12 cellular contexts compared by ENCODE assay signal in genomic region chr9:19492775-19493173, GRCh38.
DNase-seq lines count a peak whose midpoint lies in the region; ATAC-seq and TF ChIP-seq lines count a peak whose summit lies in the region.
"Had no signal": no experiment of that assay in that cellular context is flagged by ENCODE, and none has a peak within 500 bp of the region (broad histone marks: within the 10 kb centered on the region; RNA-seq: fewer than 3 reads in every experiment).

No MANE protein-coding gene starts in this region.

- H3K9me3 ChIP-seq in BLaER1 treated with 17β-estradiol and CSF1 and Interleukin-3, amounts not matched to agents 10 nM and 100 nM (replicated peaks in 1 of 11), result no peaks in the 10 kb centered on the region
- H3K9me3 ChIP-seq in psoas muscle, result no peaks in the 10 kb centered on the region
- H3K9me3 ChIP-seq: ascending aorta, esophagus muscularis mucosa, testis had no signal

- ATAC-seq in GM18868 (IDR thresholded peaks at IDR 0.05; ENCODE audit: unreplicated experiment), result peak; percentile 3
- ATAC-seq in psoas muscle, result no peak
- no peak for ATAC-seq in HG02884 (IDR thresholded peaks at IDR 0.05; ENCODE audit: unreplicated experiment)
- ATAC-seq in HG02571 (IDR thresholded peaks at IDR 0.05; ENCODE audit: unreplicated experiment), result no peak

- intact Hi-C loops in psoas muscle (cut with DNase I), result loop anchor here in 1 of 2 donors (10.0 kb wide), 1 partner anchor 152 kb away; no protein-coding TSS in a partner anchor

- peaks cover 0 to 3% (median 0%) of the 10 kb centered on the region in 5 experiments for H3K9me3 Mint-ChIP-seq in brain
- H3K9me3 Mint-ChIP-seq: activated T-helper 2 cell treated with anti-CD3 and anti-CD28 coated beads, Interferon-gamma antibody, Interleukin-2, Interleukin-4, amounts not matched to agents 10 μg/mL and 5 μg/mL and 100 μg/mL, durations not matched to agents 14 hours and 24 hours and 36 hours had no signal

- WGBS in psoas muscle, 3 donors, result 57 to 70% (median 57%) methylated on average over 4 of the region's 4 CpGs

- peak overlapping the region; percentile 10 to 86 (median 68) for H3K27ac Mint-ChIP-seq in brain
- H3K27ac Mint-ChIP-seq: activated T-helper 2 cell treated with anti-CD3 and anti-CD28 coated beads, Interferon-gamma antibody, Interleukin-2, Interleukin-4, amounts not matched to agents 10 μg/mL and 5 μg/mL and 100 μg/mL, durations not matched to agents 14 hours and 24 hours and 36 hours had no signal

- H3K4me3 Mint-ChIP-seq in brain, result peak overlapping the region in 4 of 5 experiments; percentile 10 to 75 (median 47)

- TF ChIP-seq CTCF in brain (conservative IDR thresholded peaks at IDR 0.05) (no peak), psoas muscle (IDR thresholded peaks at IDR 0.05) (no peak)

- H3K9ac ChIP-seq in BLaER1 treated with 17β-estradiol and CSF1 and Interleukin-3, amounts not matched to agents 10 nM and 100 nM, result no peak overlapping the region; a peak in 2 of 22 replicates

- peak overlapping the region in 7 of 11 experiments; percentile 13 to 91 (median 79); a peak in 11 of 22 replicates for H3K4me2 ChIP-seq in BLaER1 treated with 17β-estradiol and CSF1 and Interleukin-3, amounts not matched to agents 10 nM and 100 nM

- H3K4me1 ChIP-seq in BLaER1 treated with 17β-estradiol and CSF1 and Interleukin-3, amounts not matched to agents 10 nM and 100 nM, result peaks cover 8 to 19% (median 14%) of the 10 kb centered on the region in 10 experiments; a peak in 19 of 20 replicates
- H3K4me1 ChIP-seq in psoas muscle, result no peaks in the 10 kb centered on the region
- H3K4me1 ChIP-seq: testis had no signal

- peaks cover 30% of the 10 kb centered on the region for H3K4me1 Mint-ChIP-seq in brain

- peak overlapping the region in 1 of 10 experiments; percentile 48; a peak in 2 of 20 replicates for H3K4me3 ChIP-seq in BLaER1 treated with 17β-estradiol and CSF1 and Interleukin-3, amounts not matched to agents 10 nM and 100 nM
- peak overlapping the region; percentile 51 for H3K4me3 ChIP-seq in psoas muscle

- H3K27me3 ChIP-seq in BLaER1 treated with 17β-estradiol and CSF1 and Interleukin-3, amounts not matched to agents 10 nM and 100 nM, result no peaks in the 10 kb centered on the region
- H3K27me3 ChIP-seq in psoas muscle (ENCODE audit: insufficient read depth in 3 of 3, low read length in 2 of 3), result no peaks in the 10 kb centered on the region
- H3K27me3 ChIP-seq: ascending aorta, esophagus muscularis mucosa, testis had no signal

- H4K20me1 ChIP-seq in BLaER1 treated with 17β-estradiol and CSF1 and Interleukin-3, amounts not matched to agents 10 nM and 100 nM, result no peaks in the 10 kb centered on the region

- peaks cover 16% of the 10 kb centered on the region for H3K27me3 Mint-ChIP-seq in brain

- H3K27ac ChIP-seq in BLaER1 treated with 17β-estradiol and CSF1 and Interleukin-3, amounts not matched to agents 10 nM and 100 nM, result no peak overlapping the region
- no peak overlapping the region for H3K27ac ChIP-seq in psoas muscle
- H3K27ac ChIP-seq: testis had no signal

- H3K36me3 Mint-ChIP-seq in brain, result no peaks in the 10 kb centered on the region

- no peak for DNase-seq in psoas muscle
- DNase-seq in pons (ENCODE audit: low spot score), result no peak
- no peak for DNase-seq in stimulated activated CD4-positive, alpha-beta T cell treated with anti-CD3 and anti-CD28 coated beads, Interleukin-1b, Interleukin-23, amount 100 ng/mL, for 48 hours

- no peaks in the 10 kb centered on the region for H3K36me3 ChIP-seq in BLaER1 treated with 17β-estradiol and CSF1 and Interleukin-3, amounts not matched to agents 10 nM and 100 nM
- H3K36me3 ChIP-seq in psoas muscle (ENCODE audit: insufficient read depth in 1 of 2, low read depth in 1 of 2), result no peaks in the 10 kb centered on the region
- H3K36me3 ChIP-seq: ascending aorta, esophagus muscularis mucosa had no signal
